In genomic region chr9:95980262-95981125, GRCh38 we compare ENCODE assay signal across 14 cellular contexts.
DNase-seq lines count a peak whose midpoint lies in the region; ATAC-seq and TF ChIP-seq lines count a peak whose summit lies in the region.
"Had no signal": no experiment of that assay in that cellular context is flagged by ENCODE, and none has a peak within 500 bp of the region (broad histone marks: within the 10 kb centered on the region; RNA-seq: fewer than 3 reads in every experiment).

No MANE protein-coding gene starts in this region.

- H3K36me3 ChIP-seq in SK-N-MC (ENCODE audit: insufficient read depth, low read length) (peaks cover 22% of the 10 kb centered on the region), aorta (ENCODE audit: control insufficient read depth in 1 of 2, insufficient read depth in 2 of 2, low read length in 1 of 2) (no peaks in the 10 kb centered on the region)

- no peak overlapping the region for H3K4me3 ChIP-seq in SK-N-MC
- H3K4me3 ChIP-seq in fibroblast of villous mesenchyme (ENCODE audit: low read depth, low read length) = no peak overlapping the region
- H3K4me3 ChIP-seq in aorta (ENCODE audit: low read length in 2 of 2) = no peak overlapping the region

- no peak for DNase-seq in natural killer cell treated with Interleukin-12 subunit alpha and Interleukin-12 subunit beta and Interleukin-15 and Interleukin-18, amount 100 ng/mL, for 72 hours (ENCODE audit: low spot score)
- DNase-seq in natural killer cell (no peak), SK-N-MC (ENCODE audit: low read depth, low spot score) (no peak), fibroblast of villous mesenchyme (ENCODE audit: low read depth) (peak; percentile 16), stromal cell of bone marrow (ENCODE audit: low read depth) (peak; percentile 25), aorta (no peak), Calu3 (no peak)
- no peak for DNase-seq in activated CD4-positive, alpha-beta memory T cell treated with anti-CD3 and anti-CD28 coated beads, Interleukin-2, amount 10 ng/mL, durations not matched to agents 7 days and 5 days
- DNase-seq: anterior cingulate cortex; BE2C; hippocampal formation; stimulated activated CD4-positive, alpha-beta T cell treated with anti-CD3 and anti-CD28 coated beads, Interleukin-2, amount 100 ng/mL, for 24 hours; stimulated activated naive CD4-positive, alpha-beta T cell had no signal

- CTCF ChIA-PET in activated CD4-positive, alpha-beta memory T cell treated with anti-CD3 and anti-CD28 coated beads, Interleukin-2, amount 10 ng/mL, durations not matched to agents 7 days and 5 days (lab: Charles Lee) = no interaction called here
- CTCF ChIA-PET in Calu3 (lab: Charles Lee) = no interaction called here

- POLR2A ChIA-PET in activated CD4-positive, alpha-beta memory T cell treated with anti-CD3 and anti-CD28 coated beads, Interleukin-2, amount 10 ng/mL, durations not matched to agents 7 days and 5 days (lab: Charles Lee) = no interaction called here

- peak overlapping the region; percentile 76 to 77 for H3K27ac Mint-ChIP-seq in natural killer cell treated with Interleukin-12 subunit alpha and Interleukin-12 subunit beta and Interleukin-15 and Interleukin-18, amount 100 ng/mL, for 72 hours
- H3K27ac Mint-ChIP-seq in natural killer cell = peak overlapping the region in 1 of 2 donors; percentile 7
- no peak overlapping the region for H3K27ac Mint-ChIP-seq in activated CD4-positive, alpha-beta memory T cell treated with anti-CD3 and anti-CD28 coated beads, Interleukin-2, amount 10 ng/mL, durations not matched to agents 7 days and 5 days
- H3K27ac Mint-ChIP-seq in Calu3 (ENCODE audit: unreplicated experiment) = no peak overlapping the region
- H3K27ac Mint-ChIP-seq: memory B cell had no signal

- intact Hi-C loops in natural killer cell (cut with micrococcal nuclease) (no loop called here), aorta (cut with DNase I) (no loop called here), Calu3 (cut with micrococcal nuclease; ENCODE audit: unreplicated experiment) (no loop called here)

- peaks cover 20% of the 10 kb centered on the region for H3K36me3 Mint-ChIP-seq in natural killer cell treated with Interleukin-12 subunit alpha and Interleukin-12 subunit beta and Interleukin-15 and Interleukin-18, amount 100 ng/mL, for 72 hours
- peaks cover 9% of the 10 kb centered on the region for H3K36me3 Mint-ChIP-seq in natural killer cell
- peaks cover 54% of the 10 kb centered on the region for H3K36me3 Mint-ChIP-seq in activated CD4-positive, alpha-beta memory T cell treated with anti-CD3 and anti-CD28 coated beads, Interleukin-2, amount 10 ng/mL, durations not matched to agents 7 days and 5 days (ENCODE audit: low read depth)
- H3K36me3 Mint-ChIP-seq in Calu3 (ENCODE audit: insufficient read depth, unreplicated experiment) = no peaks in the 10 kb centered on the region

- H3K27me3 Mint-ChIP-seq in natural killer cell treated with Interleukin-12 subunit alpha and Interleukin-12 subunit beta and Interleukin-15 and Interleukin-18, amount 100 ng/mL, for 72 hours = no peaks in the 10 kb centered on the region
- no peaks in the 10 kb centered on the region for H3K27me3 Mint-ChIP-seq in natural killer cell (ENCODE audit: low read depth in 2 of 2)
- no peaks in the 10 kb centered on the region for H3K27me3 Mint-ChIP-seq in activated CD4-positive, alpha-beta memory T cell treated with anti-CD3 and anti-CD28 coated beads, Interleukin-2, amount 10 ng/mL, durations not matched to agents 7 days and 5 days
- no peaks in the 10 kb centered on the region for H3K27me3 Mint-ChIP-seq in Calu3 (ENCODE audit: unreplicated experiment)
- H3K27me3 Mint-ChIP-seq: memory B cell had no signal

- H3K4me1 ChIP-seq in aorta (ENCODE audit: control insufficient read depth in 1 of 2, insufficient read depth in 2 of 2, low read length in 2 of 2) = no peaks in the 10 kb centered on the region

- H3K9me3 ChIP-seq in SK-N-MC (ENCODE audit: low read depth, low read length) (no peaks in the 10 kb centered on the region), aorta (ENCODE audit: control insufficient read depth, low read length) (no peaks in the 10 kb centered on the region)
- H3K9me3 ChIP-seq: BE2C had no signal

- peak; percentile 76 to 83 for ATAC-seq in natural killer cell treated with Interleukin-12 subunit alpha and Interleukin-12 subunit beta and Interleukin-15 and Interleukin-18, amount 100 ng/mL, for 72 hours
- no peak for ATAC-seq in natural killer cell
- no peak for ATAC-seq in aorta (ENCODE audit: low FRiP score)

- no TSS peak for BruUV-seq in Calu3 (replicated peaks; lab: Mats Ljungman, UMichigan)

- peaks cover 27 to 29% of the 10 kb centered on the region in 2 donors for H3K4me1 Mint-ChIP-seq in natural killer cell treated with Interleukin-12 subunit alpha and Interleukin-12 subunit beta and Interleukin-15 and Interleukin-18, amount 100 ng/mL, for 72 hours (ENCODE audit: low read depth in 2 of 2)
- H3K4me1 Mint-ChIP-seq in natural killer cell (peaks cover 10 to 12% of the 10 kb centered on the region in 2 donors), Calu3 (ENCODE audit: low read depth, unreplicated experiment) (no peaks in the 10 kb centered on the region)
- H3K4me1 Mint-ChIP-seq in activated CD4-positive, alpha-beta memory T cell treated with anti-CD3 and anti-CD28 coated beads, Interleukin-2, amount 10 ng/mL, durations not matched to agents 7 days and 5 days = peaks cover 19% of the 10 kb centered on the region
- H3K4me1 Mint-ChIP-seq: memory B cell had no signal

- H3K27ac ChIP-seq in SK-N-MC (0 out of 2 replicates have a peak overlapping the region, but pooled peaks have one; percentile 5), aorta (ENCODE audit: low read depth in 1 of 2, low read length in 2 of 2) (no peak overlapping the region)

- WGBS in aorta, 2 donors = 89 to 91% methylated on average over 8 of the region's 8 CpGs

- no peaks in the 10 kb centered on the region for H3K9me3 Mint-ChIP-seq in natural killer cell treated with Interleukin-12 subunit alpha and Interleukin-12 subunit beta and Interleukin-15 and Interleukin-18, amount 100 ng/mL, for 72 hours
- no peaks in the 10 kb centered on the region for H3K9me3 Mint-ChIP-seq in natural killer cell
- H3K9me3 Mint-ChIP-seq in activated CD4-positive, alpha-beta memory T cell treated with anti-CD3 and anti-CD28 coated beads, Interleukin-2, amount 10 ng/mL, durations not matched to agents 7 days and 5 days = peaks cover 6% of the 10 kb centered on the region
- H3K9me3 Mint-ChIP-seq in Calu3 (ENCODE audit: low read depth, unreplicated experiment) = no peaks in the 10 kb centered on the region
- H3K9me3 Mint-ChIP-seq: memory B cell had no signal

- peak overlapping the region; percentile 67 for H3K4me3 Mint-ChIP-seq in natural killer cell treated with Interleukin-12 subunit alpha and Interleukin-12 subunit beta and Interleukin-15 and Interleukin-18, amount 100 ng/mL, for 72 hours
- H3K4me3 Mint-ChIP-seq in natural killer cell (no peak overlapping the region), Calu3 (ENCODE audit: low read depth, unreplicated experiment) (no peak overlapping the region)
- no peak overlapping the region for H3K4me3 Mint-ChIP-seq in activated CD4-positive, alpha-beta memory T cell treated with anti-CD3 and anti-CD28 coated beads, Interleukin-2, amount 10 ng/mL, durations not matched to agents 7 days and 5 days
- H3K4me3 Mint-ChIP-seq: memory B cell had no signal

- no peaks in the 10 kb centered on the region for H3K27me3 ChIP-seq in aorta (ENCODE audit: control insufficient read depth in 1 of 2, insufficient read depth in 2 of 2, low read length in 1 of 2)
- H3K27me3 ChIP-seq: BE2C had no signal

- TF ChIP-seq CTCF in natural killer cell (IDR thresholded peaks at IDR 0.05) (no peak), fibroblast of villous mesenchyme (IDR thresholded peaks at IDR 0.05; ENCODE audit: insufficient read depth, low read depth, low read length) (no peak), Calu3 (IDR thresholded peaks at IDR 0.05; ENCODE audit: unreplicated experiment) (no peak)

- no peak overlapping the region for H3K9ac ChIP-seq in SK-N-MC (ENCODE audit: insufficient read length)

Comparison
In these comparisons a context has a peak if more than half of its experiments do, and no peak if none do; other contexts are left out.
1. ATAC-seq: peak in natural killer cell treated with Interleukin-12 subunit alpha and Interleukin-12 subunit beta and Interleukin-15 and Interleukin-18, amount 100 ng/mL, for 72 hours (2 of 2); none in natural killer cell (0 of 3) and aorta (single experiment).
2. DNase-seq: peak in fibroblast of villous mesenchyme (single experiment) and stromal cell of bone marrow (single experiment); none in natural killer cell treated with Interleukin-12 subunit alpha and Interleukin-12 subunit beta and Interleukin-15 and Interleukin-18, amount 100 ng/mL, for 72 hours (single experiment), natural killer cell (single experiment), SK-N-MC (single experiment), activated CD4-positive, alpha-beta memory T cell treated with anti-CD3 and anti-CD28 coated beads, Interleukin-2, amount 10 ng/mL, durations not matched to agents 7 days and 5 days (single experiment), aorta (0 of 2) and Calu3 (single experiment).
3. H3K27ac Mint-ChIP-seq: peak in natural killer cell treated with Interleukin-12 subunit alpha and Interleukin-12 subunit beta and Interleukin-15 and Interleukin-18, amount 100 ng/mL, for 72 hours (2 of 2); none in activated CD4-positive, alpha-beta memory T cell treated with anti-CD3 and anti-CD28 coated beads, Interleukin-2, amount 10 ng/mL, durations not matched to agents 7 days and 5 days (single experiment) and Calu3 (single experiment).